Comparison of ENCODE assay signal across 1 cellular context in the genomic region with DNA sequence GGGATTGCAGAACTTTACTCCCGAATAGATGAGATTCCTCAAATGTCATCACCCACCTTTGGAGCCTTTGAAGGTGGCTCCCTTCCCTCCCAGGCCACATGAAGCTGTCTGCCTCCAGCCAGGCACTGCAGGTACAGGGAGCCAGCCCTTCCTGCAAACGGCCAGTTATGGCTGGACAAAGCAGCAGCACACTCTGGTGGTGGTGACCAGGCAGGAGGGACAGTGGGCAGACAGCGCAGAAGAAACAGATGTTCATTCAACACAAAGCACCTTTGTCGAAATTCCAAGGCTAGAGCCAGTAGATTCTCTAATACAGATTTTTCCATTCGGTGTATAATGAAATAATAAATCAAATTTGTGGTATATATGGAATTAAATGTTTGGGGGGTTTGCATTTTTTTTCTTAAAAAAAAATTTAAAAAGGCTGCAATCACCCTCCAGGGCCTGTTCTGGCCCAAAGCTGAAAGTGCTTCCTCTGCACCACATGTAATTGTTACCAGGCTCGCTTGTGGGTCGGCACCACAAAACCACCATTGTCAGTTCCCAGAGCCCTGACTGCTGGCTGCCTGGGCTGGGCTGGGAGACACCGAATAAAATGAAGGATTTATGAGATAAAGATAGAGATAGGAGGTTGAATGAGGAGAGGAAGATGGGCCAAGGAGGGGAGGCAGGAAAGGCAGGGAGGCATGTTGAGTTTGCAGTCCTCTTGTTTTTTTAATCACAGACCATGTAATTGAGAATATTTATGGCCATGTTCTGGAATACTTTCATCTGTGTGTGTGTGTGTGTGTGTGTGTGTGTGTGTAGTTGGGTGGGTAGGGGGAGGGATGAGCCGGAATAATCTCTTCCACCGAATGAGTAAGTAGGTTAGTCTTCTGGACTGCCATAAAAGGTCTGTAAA.
TF ChIP-seq lines count a peak whose summit lies in the region.

No MANE protein-coding gene starts in this region.

TF ChIP-seq in GM23338, 12 proteins besides CTCF, POLR2A, EP300 and RAD21 (continued from another document):
- TF ChIP-seq, protein P1, sequence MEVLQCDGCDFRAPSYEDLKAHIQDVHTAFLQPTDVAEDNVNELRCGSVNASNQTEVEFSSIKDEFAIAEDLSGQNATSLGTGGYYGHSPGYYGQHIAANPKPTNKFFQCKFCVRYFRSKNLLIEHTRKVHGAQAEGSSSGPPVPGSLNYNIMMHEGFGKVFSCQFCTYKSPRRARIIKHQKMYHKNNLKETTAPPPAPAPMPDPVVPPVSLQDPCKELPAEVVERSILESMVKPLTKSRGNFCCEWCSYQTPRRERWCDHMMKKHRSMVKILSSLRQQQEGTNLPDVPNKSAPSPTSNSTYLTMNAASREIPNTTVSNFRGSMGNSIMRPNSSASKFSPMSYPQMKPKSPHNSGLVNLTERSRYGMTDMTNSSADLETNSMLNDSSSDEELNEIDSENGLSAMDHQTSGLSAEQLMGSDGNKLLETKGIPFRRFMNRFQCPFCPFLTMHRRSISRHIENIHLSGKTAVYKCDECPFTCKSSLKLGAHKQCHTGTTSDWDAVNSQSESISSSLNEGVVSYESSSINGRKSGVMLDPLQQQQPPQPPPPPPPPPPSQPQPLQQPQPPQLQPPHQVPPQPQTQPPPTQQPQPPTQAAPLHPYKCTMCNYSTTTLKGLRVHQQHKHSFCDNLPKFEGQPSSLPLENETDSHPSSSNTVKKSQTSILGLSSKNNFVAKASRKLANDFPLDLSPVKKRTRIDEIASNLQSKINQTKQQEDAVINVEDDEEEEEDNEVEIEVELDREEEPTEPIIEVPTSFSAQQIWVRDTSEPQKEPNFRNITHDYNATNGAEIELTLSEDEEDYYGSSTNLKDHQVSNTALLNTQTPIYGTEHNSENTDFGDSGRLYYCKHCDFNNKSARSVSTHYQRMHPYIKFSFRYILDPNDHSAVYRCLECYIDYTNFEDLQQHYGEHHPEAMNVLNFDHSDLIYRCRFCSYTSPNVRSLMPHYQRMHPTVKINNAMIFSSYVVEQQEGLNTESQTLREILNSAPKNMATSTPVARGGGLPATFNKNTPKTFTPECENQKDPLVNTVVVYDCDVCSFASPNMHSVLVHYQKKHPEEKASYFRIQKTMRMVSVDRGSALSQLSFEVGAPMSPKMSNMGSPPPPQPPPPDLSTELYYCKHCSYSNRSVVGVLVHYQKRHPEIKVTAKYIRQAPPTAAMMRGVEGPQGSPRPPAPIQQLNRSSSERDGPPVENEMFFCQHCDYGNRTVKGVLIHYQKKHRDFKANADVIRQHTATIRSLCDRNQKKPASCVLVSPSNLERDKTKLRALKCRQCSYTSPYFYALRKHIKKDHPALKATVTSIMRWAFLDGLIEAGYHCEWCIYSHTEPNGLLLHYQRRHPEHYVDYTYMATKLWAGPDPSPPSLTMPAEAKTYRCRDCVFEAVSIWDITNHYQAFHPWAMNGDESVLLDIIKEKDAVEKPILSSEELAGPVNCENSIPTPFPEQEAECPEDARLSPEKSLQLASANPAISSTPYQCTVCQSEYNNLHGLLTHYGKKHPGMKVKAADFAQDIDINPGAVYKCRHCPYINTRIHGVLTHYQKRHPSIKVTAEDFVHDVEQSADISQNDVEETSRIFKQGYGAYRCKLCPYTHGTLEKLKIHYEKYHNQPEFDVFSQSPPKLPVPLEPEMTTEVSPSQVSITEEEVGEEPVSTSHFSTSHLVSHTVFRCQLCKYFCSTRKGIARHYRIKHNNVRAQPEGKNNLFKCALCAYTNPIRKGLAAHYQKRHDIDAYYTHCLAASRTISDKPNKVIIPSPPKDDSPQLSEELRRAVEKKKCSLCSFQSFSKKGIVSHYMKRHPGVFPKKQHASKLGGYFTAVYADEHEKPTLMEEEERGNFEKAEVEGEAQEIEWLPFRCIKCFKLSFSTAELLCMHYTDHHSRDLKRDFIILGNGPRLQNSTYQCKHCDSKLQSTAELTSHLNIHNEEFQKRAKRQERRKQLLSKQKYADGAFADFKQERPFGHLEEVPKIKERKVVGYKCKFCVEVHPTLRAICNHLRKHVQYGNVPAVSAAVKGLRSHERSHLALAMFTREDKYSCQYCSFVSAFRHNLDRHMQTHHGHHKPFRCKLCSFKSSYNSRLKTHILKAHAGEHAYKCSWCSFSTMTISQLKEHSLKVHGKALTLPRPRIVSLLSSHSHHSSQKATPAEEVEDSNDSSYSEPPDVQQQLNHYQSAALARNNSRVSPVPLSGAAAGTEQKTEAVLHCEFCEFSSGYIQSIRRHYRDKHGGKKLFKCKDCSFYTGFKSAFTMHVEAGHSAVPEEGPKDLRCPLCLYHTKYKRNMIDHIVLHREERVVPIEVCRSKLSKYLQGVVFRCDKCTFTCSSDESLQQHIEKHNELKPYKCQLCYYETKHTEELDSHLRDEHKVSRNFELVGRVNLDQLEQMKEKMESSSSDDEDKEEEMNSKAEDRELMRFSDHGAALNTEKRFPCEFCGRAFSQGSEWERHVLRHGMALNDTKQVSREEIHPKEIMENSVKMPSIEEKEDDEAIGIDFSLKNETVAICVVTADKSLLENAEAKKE (CRISPR knock-in tag; IDR thresholded peaks at IDR 0.05): no peak
- no peak for TF ChIP-seq STAT1 (IDR thresholded peaks at IDR 0.05; ENCODE audit: unreplicated experiment)
- TF ChIP-seq, protein P2, sequence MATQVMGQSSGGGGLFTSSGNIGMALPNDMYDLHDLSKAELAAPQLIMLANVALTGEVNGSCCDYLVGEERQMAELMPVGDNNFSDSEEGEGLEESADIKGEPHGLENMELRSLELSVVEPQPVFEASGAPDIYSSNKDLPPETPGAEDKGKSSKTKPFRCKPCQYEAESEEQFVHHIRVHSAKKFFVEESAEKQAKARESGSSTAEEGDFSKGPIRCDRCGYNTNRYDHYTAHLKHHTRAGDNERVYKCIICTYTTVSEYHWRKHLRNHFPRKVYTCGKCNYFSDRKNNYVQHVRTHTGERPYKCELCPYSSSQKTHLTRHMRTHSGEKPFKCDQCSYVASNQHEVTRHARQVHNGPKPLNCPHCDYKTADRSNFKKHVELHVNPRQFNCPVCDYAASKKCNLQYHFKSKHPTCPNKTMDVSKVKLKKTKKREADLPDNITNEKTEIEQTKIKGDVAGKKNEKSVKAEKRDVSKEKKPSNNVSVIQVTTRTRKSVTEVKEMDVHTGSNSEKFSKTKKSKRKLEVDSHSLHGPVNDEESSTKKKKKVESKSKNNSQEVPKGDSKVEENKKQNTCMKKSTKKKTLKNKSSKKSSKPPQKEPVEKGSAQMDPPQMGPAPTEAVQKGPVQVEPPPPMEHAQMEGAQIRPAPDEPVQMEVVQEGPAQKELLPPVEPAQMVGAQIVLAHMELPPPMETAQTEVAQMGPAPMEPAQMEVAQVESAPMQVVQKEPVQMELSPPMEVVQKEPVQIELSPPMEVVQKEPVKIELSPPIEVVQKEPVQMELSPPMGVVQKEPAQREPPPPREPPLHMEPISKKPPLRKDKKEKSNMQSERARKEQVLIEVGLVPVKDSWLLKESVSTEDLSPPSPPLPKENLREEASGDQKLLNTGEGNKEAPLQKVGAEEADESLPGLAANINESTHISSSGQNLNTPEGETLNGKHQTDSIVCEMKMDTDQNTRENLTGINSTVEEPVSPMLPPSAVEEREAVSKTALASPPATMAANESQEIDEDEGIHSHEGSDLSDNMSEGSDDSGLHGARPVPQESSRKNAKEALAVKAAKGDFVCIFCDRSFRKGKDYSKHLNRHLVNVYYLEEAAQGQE (IDR thresholded peaks at IDR 0.05; ENCODE audit: unreplicated experiment): no peak
- no peak for TF ChIP-seq JUNB (IDR thresholded peaks at IDR 0.05; ENCODE audit: unreplicated experiment)
- TF ChIP-seq CREB1 (CRISPR knock-in tag; IDR thresholded peaks at IDR 0.05; ENCODE audit: low read depth): no peak
- no peak for TF ChIP-seq ZNF331 (CRISPR knock-in tag; IDR thresholded peaks at IDR 0.05; ENCODE audit: low read depth)
- no peak for TF ChIP-seq EZH2phosphoT487 (IDR thresholded peaks at IDR 0.05; ENCODE audit: unreplicated experiment)
- no peak for TF ChIP-seq NANOG (IDR thresholded peaks at IDR 0.05; ENCODE audit: borderline replicate concordance)
- no peak for TF ChIP-seq POLR2AphosphoS5 (IDR thresholded peaks at IDR 0.05; ENCODE audit: low read depth)
- TF ChIP-seq EZH2 (IDR thresholded peaks at IDR 0.05; ENCODE audit: low read depth, unreplicated experiment): no peak
